3 cellular contexts compared by ENCODE assay signal in genomic region chr4:150044517-150044916, GRCh38.
TF ChIP-seq lines count a peak whose summit lies in the region.

No MANE protein-coding gene starts in this region.

TF ChIP-seq in A549, 52 proteins besides CTCF, POLR2A, EP300 and RAD21:
- peak; percentile 78 for TF ChIP-seq MAFK (IDR thresholded peaks at IDR 0.05; ENCODE audit: partially characterized antibody)
- no peak for TF ChIP-seq NR3C1 (IDR thresholded peaks at IDR 0.05)

TF ChIP-seq in IMR-90, 13 proteins besides CTCF, POLR2A, EP300 and RAD21:
- no peak for TF ChIP-seq CHD1 (IDR thresholded peaks at IDR 0.05; ENCODE audit: low read depth, low read length)
- peak; percentile 79 for TF ChIP-seq MAFK (IDR thresholded peaks at IDR 0.05; ENCODE audit: low read depth, low read length)
- no peak for TF ChIP-seq CEBPB (IDR thresholded peaks at IDR 0.05; ENCODE audit: low read depth, low read length)
- no peak for TF ChIP-seq ELK1 (IDR thresholded peaks at IDR 0.05; ENCODE audit: borderline replicate concordance, low read depth, low read length)
- no peak for TF ChIP-seq BHLHE40 (IDR thresholded peaks at IDR 0.05; ENCODE audit: low read depth, low read length)

TF ChIP-seq in H1, 55 proteins besides CTCF, POLR2A, EP300 and RAD21:
- TF ChIP-seq MAFK (IDR thresholded peaks at IDR 0.05; ENCODE audit: low read depth, low read length) (0 out of 2 replicates have a peak, but pooled peaks have one; percentile 15), JUND (IDR thresholded peaks at IDR 0.05; ENCODE audit: low read length) (no peak)
